8 cellular contexts compared by ENCODE assay signal in the genomic region with DNA sequence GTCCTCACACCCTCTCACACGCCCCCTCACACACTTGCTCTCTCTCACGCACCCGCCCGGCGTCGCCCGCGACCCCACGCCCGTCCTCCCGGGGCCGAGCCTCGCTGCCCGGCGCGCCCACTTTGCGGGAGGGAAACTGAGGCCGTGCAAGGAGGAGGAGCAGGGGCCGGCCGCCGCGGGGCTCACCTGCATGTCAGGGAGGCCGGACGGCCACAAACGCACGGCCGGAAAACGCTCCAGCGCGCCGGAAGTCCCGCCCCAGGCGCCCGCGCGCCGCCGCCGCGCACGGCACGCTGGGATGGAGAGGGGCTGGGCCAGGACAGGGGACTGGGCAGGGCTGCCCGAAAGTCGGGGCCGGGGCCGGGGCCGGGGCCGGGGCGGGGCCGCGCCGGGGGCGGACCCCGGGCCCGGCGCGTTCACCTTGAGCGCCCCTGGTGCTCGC. TPM values are rescaled to one million over a fixed set of nuclear protein-coding genes. Genes with fewer than 3 reads are reported as not detected.
DNase-seq lines count a peak whose midpoint lies in the region; ATAC-seq and TF ChIP-seq lines count a peak whose summit lies in the region.

Gene CHID1 (minus strand): TSS at position 222 of the 442 bp plus-strand sequence. CDS start 5,994 bp downstream, outside the sequence.

- H3K79me2 ChIP-seq in DOHH2 (ENCODE audit: control insufficient read depth, low read length) (peaks cover 46% of the 10 kb centered on the region), Karpas-422 (ENCODE audit: low read length) (peaks cover 35% of the 10 kb centered on the region)

- H3K4me3 Mint-ChIP-seq in neural crest cell, result peak within 1 kb of the TSS; percentile 93

- H3K4me1 ChIP-seq in DOHH2 (ENCODE audit: control insufficient read depth, low read length), result peaks cover 24% of the 10 kb centered on the region
- peaks cover 22% of the 10 kb centered on the region for H3K4me1 ChIP-seq in Karpas-422 (ENCODE audit: low read length)
- H3K4me1 ChIP-seq in stomach smooth muscle (ENCODE audit: control insufficient read depth, insufficient read depth, low read length), result peaks cover 20% of the 10 kb centered on the region

- H3K4me3 ChIP-seq in DOHH2 (ENCODE audit: low read length) (peak within 1 kb of the TSS; percentile 98), Karpas-422 (ENCODE audit: low read length) (peak within 1 kb of the TSS; percentile 100), fibroblast of villous mesenchyme (ENCODE audit: low read depth, low read length) (peak within 1 kb of the TSS; percentile 71), stomach smooth muscle (ENCODE audit: low read length in 2 of 2) (peak within 1 kb of the TSS; percentile 79 to 84)

- no peaks in the 10 kb centered on the region for H3F3A ChIP-seq in DOHH2 (ENCODE audit: control insufficient read depth, insufficient read depth)

- no peaks in the 10 kb centered on the region for H3K9me3 Mint-ChIP-seq in neural crest cell

- no peaks in the 10 kb centered on the region for H3K27me3 Mint-ChIP-seq in neural crest cell (ENCODE audit: low read depth)

- peak within 1 kb of the TSS; percentile 51 for H3K27ac ChIP-seq in DOHH2 (ENCODE audit: low read depth, low read length)
- no peak within 1 kb of the TSS for H3K27ac ChIP-seq in Karpas-422 (ENCODE audit: low read length)
- peak within 1 kb of the TSS; percentile 70 for H3K27ac ChIP-seq in stomach smooth muscle (ENCODE audit: low read length)

- H4K20me1 ChIP-seq in DOHH2 (ENCODE audit: control insufficient read depth, insufficient read depth, low read depth, low read length), result 0 out of 2 replicates have a peak, but pooled peaks cover 3% of the 10 kb centered on the region
- H4K20me1 ChIP-seq in Karpas-422 (ENCODE audit: insufficient read depth, low read depth, low read length), result peaks cover 8% of the 10 kb centered on the region; the same call in 1 of the 2 replicates

- H3K4me2 ChIP-seq in DOHH2 (ENCODE audit: low read length) (peak within 1 kb of the TSS; percentile 98), Karpas-422 (ENCODE audit: low read depth, low read length, poor library complexity, severe bottlenecking) (peak within 1 kb of the TSS; percentile 88)

- no peaks in the 10 kb centered on the region for H3K36me3 Mint-ChIP-seq in neural crest cell (ENCODE audit: low read depth)

- no peaks in the 10 kb centered on the region for H3K27me3 ChIP-seq in DOHH2 (ENCODE audit: control insufficient read depth, low read length)
- no peaks in the 10 kb centered on the region for H3K27me3 ChIP-seq in Karpas-422 (ENCODE audit: low read length)
- H3K27me3 ChIP-seq in stomach smooth muscle (ENCODE audit: control insufficient read depth in 1 of 2, insufficient read depth in 2 of 2, low read length in 2 of 2), result no peaks in the 10 kb centered on the region

- H3K9ac ChIP-seq in Karpas-422 (ENCODE audit: low read length), result peak within 1 kb of the TSS; percentile 100
- peak within 1 kb of the TSS; percentile 75 to 85 for H3K9ac ChIP-seq in stomach smooth muscle (ENCODE audit: low read length in 2 of 2)

- H3K27ac Mint-ChIP-seq in neural crest cell (ENCODE audit: unreplicated experiment), result peak within 1 kb of the TSS; percentile 59

- no peaks in the 10 kb centered on the region for H3K9me2 ChIP-seq in DOHH2 (replicated peaks; ENCODE audit: control insufficient read depth, low read length)
- H3K9me2 ChIP-seq in Karpas-422 (replicated peaks; ENCODE audit: insufficient read depth, low read length), result no peaks in the 10 kb centered on the region

- peak within 1 kb of the TSS; percentile 95 for H2AFZ ChIP-seq in Karpas-422 (ENCODE audit: low read length)

- no peaks in the 10 kb centered on the region for H3K9me3 ChIP-seq in DOHH2 (ENCODE audit: control insufficient read depth, insufficient read depth, low read length)
- no peaks in the 10 kb centered on the region for H3K9me3 ChIP-seq in Karpas-422 (ENCODE audit: low read length)
- H3K9me3 ChIP-seq in stomach smooth muscle (ENCODE audit: control insufficient read depth in 2 of 2, low read length in 2 of 2), result no peaks in the 10 kb centered on the region

- peaks cover 13% of the 10 kb centered on the region for H3K4me1 Mint-ChIP-seq in neural crest cell

- peak; percentile 87 for ATAC-seq in GM21825 (IDR thresholded peaks at IDR 0.05; ENCODE audit: unreplicated experiment)

- peak; percentile 82 for TF ChIP-seq POLR2A in Raji (IDR thresholded peaks at IDR 0.05; ENCODE audit: insufficient read depth, low read depth, low read length)

- H3K36me3 ChIP-seq in DOHH2 (ENCODE audit: control insufficient read depth, low read length) (peaks cover 26% of the 10 kb centered on the region), Karpas-422 (ENCODE audit: insufficient read depth, low read length) (no peaks in the 10 kb centered on the region), stomach smooth muscle (ENCODE audit: control insufficient read depth in 2 of 2, insufficient read depth in 2 of 2, low read length in 2 of 2) (peaks cover 0 to 2% of the 10 kb centered on the region in 2 donors)

- TF ChIP-seq CTCF in DOHH2 (IDR thresholded peaks at IDR 0.05; ENCODE audit: low read depth, low read length, poor library complexity, severe bottlenecking) (no peak), fibroblast of villous mesenchyme (IDR thresholded peaks at IDR 0.05; ENCODE audit: insufficient read depth, low read depth, low read length) (no peak), neural crest cell (conservative IDR thresholded peaks at IDR 0.05) (no peak)

- DNase-seq in Karpas-422 (peak; percentile 96), fibroblast of villous mesenchyme (ENCODE audit: low read depth) (peak; percentile 78), neural crest cell (ENCODE audit: low read depth, low spot score) (peak; percentile 78)
- DNase-seq in activated effector memory CD4-positive, alpha-beta T cell treated with anti-CD3 and anti-CD28 coated beads, Interleukin-2, amount 50 U/mL, for 16 hours, result peak; percentile 96

RNA-seq across cellular contexts. Expression of gene CHID1, which starts in this region (rescaled TPM):
- total RNA-seq in Karpas-422 (2014; rRNA removed; shearing (Covaris generic); ENCODE audit: low replicate concordance), result 32.8 and 43.7 TPM in 2 replicates
- total RNA-seq in fibroblast of villous mesenchyme, result 42.2 and 42.3 TPM in 2 replicates
- total RNA-seq in neural crest cell, result 81.8 and 82.4 TPM in 2 replicates
